Comparison of ENCODE assay signal across 12 cellular contexts in the genomic region with DNA sequence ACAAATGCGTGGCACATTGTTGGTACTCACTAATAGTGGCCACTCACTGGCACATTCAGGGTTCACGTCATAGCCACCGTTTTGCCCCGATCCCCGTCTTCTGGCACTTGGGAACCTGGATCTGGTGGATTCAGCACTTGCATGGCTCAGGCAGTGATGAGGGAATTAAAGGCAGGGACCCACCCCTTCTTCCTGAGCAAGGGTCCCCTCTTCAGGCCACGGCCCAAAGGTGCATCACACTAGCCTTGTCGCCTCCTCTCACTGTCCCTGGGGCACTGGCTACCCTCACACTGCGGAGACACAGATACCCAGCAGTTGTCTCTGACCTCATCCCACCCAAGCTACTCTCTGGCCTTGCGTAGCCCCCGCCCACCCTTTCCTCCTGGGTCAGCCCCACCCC. TPM values are rescaled to one million over a fixed set of nuclear protein-coding genes. Genes with fewer than 3 reads are reported as not detected.
A peak's percentile ranks its signal among the peaks of the same experiment; 100 is the strongest.
DNase-seq lines count a peak whose midpoint lies in the region; ATAC-seq, FAIRE-seq and TF ChIP-seq lines count a peak whose summit lies in the region.
"Had no signal": no experiment of that assay in that cellular context is flagged by ENCODE, and none has a peak within 500 bp of the region (broad histone marks: within the 10 kb centered on the region; RNA-seq: fewer than 3 reads in every experiment).

No MANE protein-coding gene starts in this region.

- peaks cover 4% of the 10 kb centered on the region for H3K4me1 Mint-ChIP-seq in activated CD8-positive, alpha-beta T cell treated with anti-CD3 and anti-CD28 coated beads for 36 hours (ENCODE audit: low read depth)
- peaks cover 7% of the 10 kb centered on the region for H3K4me1 Mint-ChIP-seq in activated CD8-positive, alpha-beta T cell treated with anti-CD3 and anti-CD28 coated beads, Interleukin-2, amount 10 ng/mL, durations not matched to agents 7 days and 5 days (ENCODE audit: low read depth)
- H3K4me1 Mint-ChIP-seq: B cell had no signal

- H3K27ac Mint-ChIP-seq in activated CD8-positive, alpha-beta T cell treated with anti-CD3 and anti-CD28 coated beads for 36 hours = no peak overlapping the region
- H3K27ac Mint-ChIP-seq in activated CD8-positive, alpha-beta T cell treated with anti-CD3 and anti-CD28 coated beads, Interleukin-2, amount 10 ng/mL, durations not matched to agents 7 days and 5 days = no peak overlapping the region
- H3K27ac Mint-ChIP-seq: B cell; effector memory CD8-positive, alpha-beta T cell; nephron had no signal

- no peak overlapping the region for H3K27ac ChIP-seq in osteoblast (ENCODE audit: low read depth, low read length)

- no peak overlapping the region for H2AFZ ChIP-seq in osteoblast (ENCODE audit: low read length)

- no peak overlapping the region for H3K4me2 ChIP-seq in osteoblast (ENCODE audit: insufficient read depth, low read length)

- POLR2A ChIA-PET in activated CD8-positive, alpha-beta T cell treated with anti-CD3 and anti-CD28 coated beads for 36 hours (lab: Charles Lee) = no interaction called here
- POLR2A ChIA-PET in activated CD8-positive, alpha-beta T cell treated with anti-CD3 and anti-CD28 coated beads, Interleukin-2, amount 10 ng/mL, durations not matched to agents 7 days and 5 days (lab: Charles Lee) = no interaction called here

- no peaks in the 10 kb centered on the region for H4K20me1 ChIP-seq in osteoblast (ENCODE audit: insufficient read depth, low read length)

- DNase-seq in activated CD8-positive, alpha-beta T cell treated with anti-CD3 and anti-CD28 coated beads for 36 hours = peak; percentile 39
- no peak for DNase-seq in activated CD8-positive, alpha-beta T cell treated with anti-CD3 and anti-CD28 coated beads, Interleukin-2, amount 10 ng/mL, durations not matched to agents 7 days and 5 days
- peak; percentile 16 to 68 for DNase-seq in NCI-H526 (lab: John Stamatoyannopoulos, UW)
- DNase-seq in cardiac fibroblast (ENCODE audit: low read depth in 2 of 2) = peak; percentile 29 to 34
- DNase-seq in osteoblast (ENCODE audit: insufficient read length, low spot score, missing footprints) = peak; percentile 84
- no peak for DNase-seq in GM19240 (ENCODE audit: insufficient read length, low spot score)
- no peak for DNase-seq in frontal cortex (ENCODE audit: low spot score in 2 of 2)
- no peak for DNase-seq in NCI-H2081 (lab: John Stamatoyannopoulos, UW)
- DNase-seq: activated naive CD4-positive, alpha-beta T cell treated with Interleukin-2 at 50 U/mL for 16 hours; effector memory CD8-positive, alpha-beta T cell had no signal

- ATAC-seq in activated CD8-positive, alpha-beta T cell treated with anti-CD3 and anti-CD28 coated beads for 36 hours = no peak
- no peak for ATAC-seq in activated CD8-positive, alpha-beta T cell treated with anti-CD3 and anti-CD28 coated beads, Interleukin-2, amount 10 ng/mL, durations not matched to agents 7 days and 5 days
- ATAC-seq: effector memory CD8-positive, alpha-beta T cell had no signal

- H3K9me3 ChIP-seq in osteoblast (ENCODE audit: low read depth, low read length) = no peaks in the 10 kb centered on the region

- FAIRE-seq in frontal cortex (lab: Jason Lieb, UNC) = no peak

- intact Hi-C loops in activated CD8-positive, alpha-beta T cell treated with anti-CD3 and anti-CD28 coated beads for 36 hours (cut with micrococcal nuclease) = loop anchor here (10.0 kb wide), 1 partner anchor 119 kb away; no protein-coding TSS in a partner anchor

- no peak overlapping the region for H3K4me3 Mint-ChIP-seq in activated CD8-positive, alpha-beta T cell treated with anti-CD3 and anti-CD28 coated beads for 36 hours
- no peak overlapping the region for H3K4me3 Mint-ChIP-seq in activated CD8-positive, alpha-beta T cell treated with anti-CD3 and anti-CD28 coated beads, Interleukin-2, amount 10 ng/mL, durations not matched to agents 7 days and 5 days
- H3K4me3 Mint-ChIP-seq: B cell; effector memory CD8-positive, alpha-beta T cell; nephron had no signal

- no peaks in the 10 kb centered on the region for H3K4me1 ChIP-seq in osteoblast (ENCODE audit: insufficient read depth, low read length)

- H3K4me3 ChIP-seq in cardiac fibroblast (replicated peaks in 1 of 2; ENCODE audit: low read depth in 2 of 2, low read length in 2 of 2) = no peak overlapping the region
- H3K4me3 ChIP-seq in osteoblast (ENCODE audit: insufficient read depth, low read length) = no peak overlapping the region

- no peaks in the 10 kb centered on the region for H3K36me3 Mint-ChIP-seq in activated CD8-positive, alpha-beta T cell treated with anti-CD3 and anti-CD28 coated beads for 36 hours (ENCODE audit: low read depth)
- H3K36me3 Mint-ChIP-seq in activated CD8-positive, alpha-beta T cell treated with anti-CD3 and anti-CD28 coated beads, Interleukin-2, amount 10 ng/mL, durations not matched to agents 7 days and 5 days (ENCODE audit: low read depth) = no peaks in the 10 kb centered on the region

- TF ChIP-seq CTCF in activated CD8-positive, alpha-beta T cell treated with anti-CD3 and anti-CD28 coated beads for 36 hours (IDR thresholded peaks at IDR 0.05) = peak; percentile 16
- TF ChIP-seq CTCF in cardiac fibroblast (IDR thresholded peaks at IDR 0.05; ENCODE audit: low read depth, low read length) (peak; percentile 21), osteoblast (IDR thresholded peaks at IDR 0.05; ENCODE audit: extremely low read depth, low read depth, low read length) (peak; percentile 50)

- H3K79me2 ChIP-seq in osteoblast (ENCODE audit: insufficient read depth, low read length) = no peaks in the 10 kb centered on the region

- CTCF ChIA-PET in activated CD8-positive, alpha-beta T cell treated with anti-CD3 and anti-CD28 coated beads for 36 hours (lab: Charles Lee) = interaction anchor here (1.0 to 3.2 kb wide), 4 partner anchors 14 to 286 kb away, joined by 3 to 14 read pairs (median 4); no protein-coding TSS in a partner anchor
- CTCF ChIA-PET in activated CD8-positive, alpha-beta T cell treated with anti-CD3 and anti-CD28 coated beads, Interleukin-2, amount 10 ng/mL, durations not matched to agents 7 days and 5 days (lab: Charles Lee) = interaction anchor here (5.0 kb wide), 1 partner anchor 19 kb away, joined by 45 read pairs; no protein-coding TSS in a partner anchor

- H3K9me3 Mint-ChIP-seq in activated CD8-positive, alpha-beta T cell treated with anti-CD3 and anti-CD28 coated beads for 36 hours = peaks cover 5% of the 10 kb centered on the region
- peaks cover 6% of the 10 kb centered on the region for H3K9me3 Mint-ChIP-seq in activated CD8-positive, alpha-beta T cell treated with anti-CD3 and anti-CD28 coated beads, Interleukin-2, amount 10 ng/mL, durations not matched to agents 7 days and 5 days (ENCODE audit: insufficient read depth)

- H3K27me3 ChIP-seq in osteoblast (ENCODE audit: insufficient read depth, low read length) = peaks cover 17% of the 10 kb centered on the region

- H3K36me3 ChIP-seq in osteoblast (ENCODE audit: insufficient read depth, low read length) = no peaks in the 10 kb centered on the region

- H3K27me3 Mint-ChIP-seq in activated CD8-positive, alpha-beta T cell treated with anti-CD3 and anti-CD28 coated beads for 36 hours = no peaks in the 10 kb centered on the region
- H3K27me3 Mint-ChIP-seq in activated CD8-positive, alpha-beta T cell treated with anti-CD3 and anti-CD28 coated beads, Interleukin-2, amount 10 ng/mL, durations not matched to agents 7 days and 5 days (ENCODE audit: low read depth) = no peaks in the 10 kb centered on the region
- H3K27me3 Mint-ChIP-seq: effector memory CD8-positive, alpha-beta T cell had no signal

RNA-seq across cellular contexts. Expression of gene LDLRAP1, which starts 19.9 kb away (rescaled TPM):
- total RNA-seq in activated CD8-positive, alpha-beta T cell treated with anti-CD3 and anti-CD28 coated beads for 36 hours = 10 to 100 TPM; 13.4 to 14.5 TPM
- 10 to 100 TPM; 30.7 to 31.3 TPM for total RNA-seq in activated CD8-positive, alpha-beta T cell treated with anti-CD3 and anti-CD28 coated beads, Interleukin-2, amount 10 ng/mL, durations not matched to agents 7 days and 5 days
- total RNA-seq in osteoblast (18.5 and 22.1 TPM in 2 replicates), frontal cortex (1.6 TPM)

Comparison
In these comparisons a context has a peak if more than half of its experiments do, and no peak if none do; other contexts are left out.
1. DNase-seq: peak in activated CD8-positive, alpha-beta T cell treated with anti-CD3 and anti-CD28 coated beads for 36 hours (single experiment), NCI-H526 (2 of 2), cardiac fibroblast (2 of 2) and osteoblast (single experiment); none in activated CD8-positive, alpha-beta T cell treated with anti-CD3 and anti-CD28 coated beads, Interleukin-2, amount 10 ng/mL, durations not matched to agents 7 days and 5 days (single experiment), GM19240 (single experiment), frontal cortex (0 of 2) and NCI-H2081 (0 of 2).
2. Peak in every context shown above with its lines, with median percentiles within 50 percentile points of each other: CTCF ChIP-seq.